In the genomic region with DNA sequence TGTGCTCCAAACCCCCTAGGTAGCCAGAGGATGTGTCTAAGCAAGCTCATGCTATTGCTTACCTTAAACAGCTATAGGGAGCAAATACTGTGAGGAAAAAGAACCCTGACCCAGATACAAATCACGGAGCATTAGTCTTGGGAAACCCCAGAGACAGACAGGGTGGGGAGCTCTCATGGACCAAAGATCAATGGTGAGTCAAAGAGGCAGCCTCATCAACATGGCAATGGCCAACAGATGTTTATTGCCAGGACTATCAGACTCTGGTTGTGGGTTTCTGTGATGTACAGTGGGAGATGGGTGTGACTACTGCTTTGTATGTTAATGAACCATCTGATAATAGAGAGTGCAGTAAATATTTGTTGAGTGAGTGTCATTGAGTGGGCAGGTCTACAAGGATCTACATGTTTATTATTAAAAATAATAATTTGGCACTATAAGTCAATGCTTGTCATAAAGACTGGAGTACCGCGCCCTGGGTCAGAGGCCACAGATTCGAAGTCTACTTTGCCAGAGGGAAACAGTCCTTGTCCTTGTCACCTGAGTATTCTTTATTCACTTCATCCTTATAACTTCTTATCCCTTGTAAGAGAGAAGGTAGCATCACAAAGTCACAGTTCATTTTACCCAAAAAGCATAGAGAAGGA, we compare ENCODE assay signal across 25 cellular contexts. TPM values are rescaled to one million over a fixed set of nuclear protein-coding genes. Genes with fewer than 3 reads are reported as not detected.
DNase-seq lines count a peak whose midpoint lies in the region; ATAC-seq, FAIRE-seq and TF ChIP-seq lines count a peak whose summit lies in the region.
"Had no signal": no experiment of that assay in that cellular context is flagged by ENCODE, and none has a peak within 500 bp of the region (broad histone marks: within the 10 kb centered on the region; RNA-seq: fewer than 3 reads in every experiment).

No MANE protein-coding gene starts in this region.

- no peak for TF ChIP-seq POLR2A in HepG2 (IDR thresholded peaks at IDR 0.05; ENCODE audit: insufficient read depth in 1 of 2, low read depth in 2 of 2, low read length in 2 of 2)
- no peak for TF ChIP-seq POLR2A in right lobe of liver (IDR thresholded peaks at IDR 0.05)
- TF ChIP-seq POLR2A in K562 (conservative IDR thresholded peaks at IDR 0.05): no peak

- no peaks in the 10 kb centered on the region; a peak in 2 of 5 replicates for H3K27me3 ChIP-seq in HepG2 (ENCODE audit: control insufficient read depth in 1 of 2, insufficient read depth in 2 of 2, low read length in 2 of 2)
- no peaks in the 10 kb centered on the region for H3K27me3 ChIP-seq in right lobe of liver
- H3K27me3 ChIP-seq in K562 (ENCODE audit: control insufficient read depth in 2 of 2, insufficient read depth in 2 of 2, low read length in 2 of 2): peaks cover 0 to 5% of the 10 kb centered on the region in 2 experiments; a peak in 1 of 5 replicates
- H3K27me3 ChIP-seq: cardiac muscle cell, ovary, upper lobe of right lung had no signal

- H2AFZ ChIP-seq in HepG2 (ENCODE audit: low read length) (no peak overlapping the region), K562 (ENCODE audit: low read depth, low read length) (no peak overlapping the region)

- H3K9me3 Mint-ChIP-seq in type B pancreatic cell: peaks cover 4% of the 10 kb centered on the region
- H3K9me3 Mint-ChIP-seq in activated CD4-positive, alpha-beta T cell treated with anti-CD3 and anti-CD28 coated beads, Interleukin-2, amount 10 ng/mL, durations not matched to agents 7 days and 5 days: no peaks in the 10 kb centered on the region
- H3K9me3 Mint-ChIP-seq: activated CD4-positive, alpha-beta memory T cell treated with anti-CD3 and anti-CD28 coated beads, Interleukin-2, amount 10 ng/mL, durations not matched to agents 7 days and 5 days; dendritic cell treated with granulocyte-macrophage colony-stimulating factor and Interleukin-4, amounts not matched to agents 40 ng/mL and 50 ng/mL, for 4 days; natural killer cell had no signal

- TF ChIP-seq EP300 in HepG2 (IDR thresholded peaks at IDR 0.05; ENCODE audit: low read depth in 2 of 2, low read length in 2 of 2) (no peak), HepG2 (CRISPR knock-in tag; IDR thresholded peaks at IDR 0.05; ENCODE audit: borderline replicate concordance) (no peak), K562 (IDR thresholded peaks at IDR 0.05; ENCODE audit: low read length) (no peak)

- peak overlapping the region; percentile 39 for H3K27ac Mint-ChIP-seq in type B pancreatic cell
- no peak overlapping the region for H3K27ac Mint-ChIP-seq in activated CD4-positive, alpha-beta T cell treated with anti-CD3 and anti-CD28 coated beads, Interleukin-2, amount 10 ng/mL, durations not matched to agents 7 days and 5 days
- H3K27ac Mint-ChIP-seq: activated CD4-positive, alpha-beta memory T cell treated with anti-CD3 and anti-CD28 coated beads, Interleukin-2, amount 10 ng/mL, durations not matched to agents 7 days and 5 days; B cell; dendritic cell treated with granulocyte-macrophage colony-stimulating factor and Interleukin-4, amounts not matched to agents 40 ng/mL and 50 ng/mL, for 4 days; natural killer cell had no signal

- FAIRE-seq in HepG2 (lab: Jason Lieb, UNC) (no peak), K562 (lab: Jason Lieb, UNC) (no peak)
- FAIRE-seq: endometrium had no signal

- H3K4me3 Mint-ChIP-seq in type B pancreatic cell: no peak overlapping the region
- no peak overlapping the region for H3K4me3 Mint-ChIP-seq in activated CD4-positive, alpha-beta T cell treated with anti-CD3 and anti-CD28 coated beads, Interleukin-2, amount 10 ng/mL, durations not matched to agents 7 days and 5 days
- H3K4me3 Mint-ChIP-seq: activated CD4-positive, alpha-beta memory T cell treated with anti-CD3 and anti-CD28 coated beads, Interleukin-2, amount 10 ng/mL, durations not matched to agents 7 days and 5 days; B cell; dendritic cell treated with granulocyte-macrophage colony-stimulating factor and Interleukin-4, amounts not matched to agents 40 ng/mL and 50 ng/mL, for 4 days; natural killer cell had no signal

- H3K9me1 ChIP-seq in K562 (ENCODE audit: control insufficient read depth, insufficient read depth, low read length): no peaks in the 10 kb centered on the region

- CTCF ChIA-PET in HepG2 (lab: Yijun Ruan, JAX; ENCODE audit: low intra/inter-chr PET ratio, low total read pairs) (no interaction called here), K562 (lab: Yijun Ruan, JAX; ENCODE audit: low intra/inter-chr PET ratio) (no interaction called here)
- CTCF ChIA-PET in activated CD4-positive, alpha-beta T cell treated with anti-CD3 and anti-CD28 coated beads, Interleukin-2, amount 10 ng/mL, durations not matched to agents 7 days and 5 days (lab: Charles Lee): no interaction called here

- TF ChIP-seq RAD21 in HepG2 (CRISPR knock-in tag; IDR thresholded peaks at IDR 0.05) (no peak), K562 (CRISPR knock-in tag; conservative IDR thresholded peaks at IDR 0.05 in 1 of 2, IDR thresholded peaks at IDR 0.05 in 1 of 2) (no peak)

- H3K9ac ChIP-seq in HepG2 (ENCODE audit: insufficient read depth, low read depth, low read length): no peak overlapping the region
- H3K9ac ChIP-seq in K562 (ENCODE audit: insufficient read depth in 1 of 2, low read depth in 2 of 2, low read length in 2 of 2): no peak overlapping the region

- WGBS in HepG2 (ENCODE audit: low lambda C conversion rate): 59% methylated on average over 4 of the region's 4 CpGs
- 75% methylated on average over 4 of the region's 4 CpGs for WGBS in right lobe of liver (ENCODE audit: insufficient coverage, low coverage, low lambda C conversion rate, missing lambda C conversion rate)
- WGBS in K562 (ENCODE audit: insufficient coverage, low coverage, missing lambda C conversion rate): 50% methylated on average over 4 of the region's 4 CpGs

- H3K36me3 ChIP-seq in HepG2 (replicated peaks in 1 of 2; ENCODE audit: control insufficient read depth in 1 of 2, insufficient read depth in 2 of 2, low read length in 2 of 2): no peaks in the 10 kb centered on the region
- no peaks in the 10 kb centered on the region for H3K36me3 ChIP-seq in right lobe of liver
- no peaks in the 10 kb centered on the region for H3K36me3 ChIP-seq in K562 (ENCODE audit: control insufficient read depth, insufficient read depth, low read length)
- H3K36me3 ChIP-seq: cardiac muscle cell, ovary, upper lobe of right lung had no signal

- TF ChIP-seq CTCF in HepG2 (CRISPR knock-in tag; IDR thresholded peaks at IDR 0.05) (no peak), right lobe of liver (IDR thresholded peaks at IDR 0.05) (no peak), K562 (IDR thresholded peaks at IDR 0.05 in 2 of 3, conservative IDR thresholded peaks at IDR 0.05 in 1 of 3; ENCODE audit: insufficient read depth in 2 of 3, low read depth in 1 of 3, low read length in 3 of 3) (no peak), type B pancreatic cell (conservative IDR thresholded peaks at IDR 0.05) (no peak)

- H3K27ac ChIP-seq in HepG2 (ENCODE audit: extremely low read length, insufficient read depth, low read length): no peak overlapping the region
- H3K27ac ChIP-seq in right lobe of liver: no peak overlapping the region
- H3K27ac ChIP-seq in K562 (ENCODE audit: extremely low read depth, low read depth, low read length): no peak overlapping the region
- H3K27ac ChIP-seq: cardiac muscle cell, ovary, RWPE1, upper lobe of right lung had no signal

- peaks cover 20% of the 10 kb centered on the region for H3K4me1 Mint-ChIP-seq in type B pancreatic cell (ENCODE audit: unreplicated experiment)
- H3K4me1 Mint-ChIP-seq in activated CD4-positive, alpha-beta T cell treated with anti-CD3 and anti-CD28 coated beads, Interleukin-2, amount 10 ng/mL, durations not matched to agents 7 days and 5 days: no peaks in the 10 kb centered on the region
- H3K4me1 Mint-ChIP-seq: activated CD4-positive, alpha-beta memory T cell treated with anti-CD3 and anti-CD28 coated beads, Interleukin-2, amount 10 ng/mL, durations not matched to agents 7 days and 5 days had no signal

- H3K36me3 Mint-ChIP-seq in type B pancreatic cell: no peaks in the 10 kb centered on the region
- H3K36me3 Mint-ChIP-seq in activated CD4-positive, alpha-beta T cell treated with anti-CD3 and anti-CD28 coated beads, Interleukin-2, amount 10 ng/mL, durations not matched to agents 7 days and 5 days (ENCODE audit: low read depth): no peaks in the 10 kb centered on the region
- H3K36me3 Mint-ChIP-seq: natural killer cell had no signal

- peak; percentile 76 for ATAC-seq in HepG2
- ATAC-seq in right lobe of liver: no peak
- no peak for ATAC-seq in K562
- ATAC-seq in HG02884 (IDR thresholded peaks at IDR 0.05; ENCODE audit: unreplicated experiment): no peak
- ATAC-seq: natural killer cell, upper lobe of right lung had no signal

- in situ Hi-C loops in HepG2 (cut with HindIII; ENCODE audit: extremely low pct_ligation_motif_present, low pct_unique_long_range_greater_than_20kb): no loop called here
- in situ Hi-C loops in K562 (cut with MboI): no loop called here

- H3K4me1 ChIP-seq in HepG2 (ENCODE audit: insufficient read depth, low read length) (0 out of 2 replicates have a peak, but pooled peaks cover 5% of the 10 kb centered on the region), right lobe of liver (no peaks in the 10 kb centered on the region), K562 (replicated peaks in 1 of 2; ENCODE audit: control insufficient read depth in 2 of 2, insufficient read depth in 2 of 2, low read length in 2 of 2) (peaks cover 0 to 10% of the 10 kb centered on the region in 2 experiments; a peak in 3 of 5 replicates)

- no peaks in the 10 kb centered on the region for H3K9me3 ChIP-seq in HepG2 (ENCODE audit: low read length)
- H3K9me3 ChIP-seq in right lobe of liver: no peaks in the 10 kb centered on the region
- H3K9me3 ChIP-seq in K562 (replicated peaks; ENCODE audit: control insufficient read depth, insufficient read depth, low read depth, low read length): no peaks in the 10 kb centered on the region
- H3K9me3 ChIP-seq: ovary, upper lobe of right lung had no signal

- no peaks in the 10 kb centered on the region for H3K27me3 Mint-ChIP-seq in type B pancreatic cell
- H3K27me3 Mint-ChIP-seq in activated CD4-positive, alpha-beta T cell treated with anti-CD3 and anti-CD28 coated beads, Interleukin-2, amount 10 ng/mL, durations not matched to agents 7 days and 5 days: peaks cover 3% of the 10 kb centered on the region
- H3K27me3 Mint-ChIP-seq: B cell; dendritic cell treated with granulocyte-macrophage colony-stimulating factor and Interleukin-4, amounts not matched to agents 40 ng/mL and 50 ng/mL, for 4 days had no signal

- intact Hi-C loops in HepG2 (cut with micrococcal nuclease; ENCODE audit: unreplicated experiment) (no loop called here), right lobe of liver (cut with DNase I) (no loop called here), K562 (cut with micrococcal nuclease) (no loop called here)

- no peak overlapping the region for H3K4me3 ChIP-seq in HepG2 (replicated peaks in 1 of 3; ENCODE audit: insufficient read depth in 1 of 3, low read depth in 2 of 3, low read length in 3 of 3)
- no peak overlapping the region for H3K4me3 ChIP-seq in right lobe of liver
- H3K4me3 ChIP-seq in K562: no peak overlapping the region
- H3K4me3 ChIP-seq: cardiac muscle cell, ovary, upper lobe of right lung had no signal

- POLR2A ChIA-PET in HepG2 (lab: Yijun Ruan, JAX) (no interaction called here), K562 (lab: Yijun Ruan, JAX) (interaction anchor here (0.6 to 4.9 kb wide), 3 partner anchors 9 to 13 kb away, joined by 3 to 25 read pairs (median 8); no protein-coding TSS in a partner anchor)
- POLR2A ChIA-PET in activated CD4-positive, alpha-beta T cell treated with anti-CD3 and anti-CD28 coated beads, Interleukin-2, amount 10 ng/mL, durations not matched to agents 7 days and 5 days (lab: Charles Lee): interaction anchor here (0.6 kb wide), 1 partner anchor 315 kb away, joined by 5 read pairs; no protein-coding TSS in a partner anchor

- no peaks in the 10 kb centered on the region for H4K20me1 ChIP-seq in HepG2 (ENCODE audit: insufficient read depth, low read length)
- H4K20me1 ChIP-seq in K562 (replicated peaks; ENCODE audit: control insufficient read depth, insufficient read depth, low read length): no peaks in the 10 kb centered on the region

- BruUV-seq in HepG2 (replicated peaks; lab: Mats Ljungman, UMichigan) (no TSS peak), K562 (replicated peaks; lab: Mats Ljungman, UMichigan) (no TSS peak)

- peak; percentile 10 for DNase-seq in HepG2 (ENCODE audit: low spot score)
- no peak for DNase-seq in right lobe of liver
- no peak for DNase-seq in K562 (ENCODE audit: extremely low read depth in 1 of 4, low spot score in 3 of 4)
- peak; percentile 72 for DNase-seq in iris pigment epithelial cell (ENCODE audit: low read depth)
- no peak for DNase-seq in type B pancreatic cell (ENCODE audit: extremely low spot score, unreplicated experiment)
- DNase-seq in iPS-NIHi7 (ENCODE audit: extremely low spot score): no peak
- DNase-seq in activated CD4-positive, alpha-beta T cell treated with anti-CD3 and anti-CD28 coated beads, Interleukin-2, amount 10 ng/mL, durations not matched to agents 7 days and 5 days: no peak
- DNase-seq: 8988T; activated CD4-positive, alpha-beta memory T cell treated with anti-CD3 and anti-CD28 coated beads, Interleukin-2, amount 10 ng/mL, durations not matched to agents 7 days and 5 days; activated T-cell treated with anti-CD3 and anti-CD28 coated beads, Interleukin-2, amount 50 U/mL, for 1 hour; DND-41; foreskin melanocyte; natural killer cell; NCI-H1436; NCI-H2107; NCI-H510A; ovary; stimulated activated CD8-positive, alpha-beta memory T cell treated with anti-CD3 and anti-CD28 coated beads, Interleukin-4, amount 100 ng/mL, for 48 hours; upper lobe of right lung had no signal

- no peak overlapping the region for H3K4me2 ChIP-seq in HepG2 (ENCODE audit: low read depth, low read length)
- H3K4me2 ChIP-seq in K562 (ENCODE audit: insufficient read depth, low read length): no peak overlapping the region

- H3K79me2 ChIP-seq in HepG2 (ENCODE audit: insufficient read depth, low read length): no peaks in the 10 kb centered on the region
- no peaks in the 10 kb centered on the region for H3K79me2 ChIP-seq in K562 (ENCODE audit: control insufficient read depth, insufficient read depth, low read length)

RNA-seq across cellular contexts. Expression of a gene that starts 56.5 kb away (rescaled TPM):
- 18.2 and 26.6 TPM in 2 replicates for total RNA-seq in HepG2 (2016; rRNA removed; fragmentation: Illumina TruSeq; extraction: Trizol)
- 2.0 and 2.7 TPM in 2 replicates for total RNA-seq in HepG2 (2016; cell fraction: cytosol; rRNA removed; fragmentation: Illumina TruSeq; extraction: Trizol; ENCODE audit: low read depth)
- 18.6 and 25.3 TPM in 2 replicates for total RNA-seq in HepG2 (2016; cell fraction: insoluble cytoplasmic fraction; rRNA removed; fragmentation: Illumina TruSeq; extraction: Trizol)
- 10.1 and 10.7 TPM in 2 replicates for total RNA-seq in HepG2 (2016; cell fraction: membrane; rRNA removed; fragmentation: Illumina TruSeq; extraction: Trizol)
- 12.7 and 16.1 TPM in 2 replicates for total RNA-seq in HepG2 (2016; cell fraction: nucleus; rRNA removed; fragmentation: Illumina TruSeq; extraction: Trizol)
- 12.3 and 12.6 TPM in 2 replicates for polyA plus RNA-seq in HepG2 (2011; rRNA removed)
- polyA plus RNA-seq in HepG2 (2011; cell fraction: cytosol; rRNA removed): 8.2 and 17.6 TPM in 2 replicates
- polyA plus RNA-seq in HepG2 (2011; cell fraction: nucleus; rRNA removed): 9.7 and 9.9 TPM in 2 replicates
- 9.8 and 13.8 TPM in 2 replicates for polyA plus RNA-seq in HepG2 (2012)
- polyA plus RNA-seq in HepG2 (2016; cell fraction: cytosol; fragmentation: Illumina TruSeq; extraction: Trizol; ENCODE audit: low read depth): 2.3 and 2.9 TPM in 2 replicates
- polyA plus RNA-seq in HepG2 (2016; cell fraction: insoluble cytoplasmic fraction; fragmentation: Illumina TruSeq; extraction: Trizol; ENCODE audit: low read depth): 21.5 and 21.9 TPM in 2 replicates
- 4.3 and 5.3 TPM in 2 replicates for polyA plus RNA-seq in HepG2 (2016; cell fraction: membrane; fragmentation: Illumina TruSeq; extraction: Trizol; ENCODE audit: low read depth)
- polyA plus RNA-seq in HepG2 (2016; cell fraction: nucleus; fragmentation: Illumina TruSeq; extraction: Trizol; ENCODE audit: insufficient read depth, low read depth): 12.4 and 16.3 TPM in 2 replicates
- polyA minus RNA-seq in HepG2 (2011; rRNA and poly(A)+ RNA removed; ENCODE audit: low replicate concordance): 23.8 and 42.0 TPM in 2 replicates
- polyA minus RNA-seq in HepG2 (2011; cell fraction: cytosol; rRNA and poly(A)+ RNA removed): 5.7 and 14.3 TPM in 2 replicates
- 13.2 and 14.3 TPM in 2 replicates for polyA minus RNA-seq in HepG2 (2011; cell fraction: nucleus; rRNA and poly(A)+ RNA removed)
- 10 to 100 TPM; 11.9 to 30.8 (median 20.8) TPM for total RNA-seq in right lobe of liver
- total RNA-seq in K562 (2011; cell fraction: chromatin; rRNA removed; ENCODE audit: low replicate concordance): 38.2 and 39.6 TPM in 2 replicates
- 12.7 and 17.1 TPM in 2 replicates for total RNA-seq in K562 (2011; cell fraction: nucleolus; rRNA removed)
- total RNA-seq in K562 (2011; cell fraction: nucleoplasm; rRNA removed): 23.8 and 35.0 TPM in 2 replicates
- total RNA-seq in K562 (2014; rRNA removed): 26.2 and 28.7 TPM in 2 replicates
- total RNA-seq in K562 (2014; rRNA removed; fragmentation: Illumina TruSeq; extraction: Trizol): 36.6 and 41.5 TPM in 2 replicates
- total RNA-seq in K562 (2015; rRNA removed; fragmentation: Illumina TruSeq; extraction: Trizol): 24.9 and 26.9 TPM in 2 replicates
- 52.4 and 58.6 TPM in 2 replicates for total RNA-seq in K562 (2021)
- polyA plus RNA-seq in K562 (2011; rRNA removed): 21.1 and 34.8 TPM in 2 replicates
- polyA plus RNA-seq in K562 (2011; cell fraction: cytosol; rRNA removed): 16.5 and 29.9 TPM in 2 replicates
- 10.9 and 24.1 TPM in 2 replicates for polyA plus RNA-seq in K562 (2011; cell fraction: nucleus; rRNA removed)
- 17.2 and 23.2 TPM in 2 replicates for polyA plus RNA-seq in K562 (2012)
- 44.7 and 45.1 TPM in 2 replicates for polyA plus RNA-seq in K562 (2014; fragmentation: Illumina TruSeq; extraction: Trizol)
- polyA plus RNA-seq in K562 (2014; fragmentation: Nextera tagmentation; extraction: Ambion mirVana): 10 to 100 TPM; 11.3 to 12.6 TPM
- 25.8 and 82.5 TPM in 2 replicates for polyA plus RNA-seq in K562 (2014; rRNA removed)
- 86.8 and 125 TPM in 2 replicates for polyA minus RNA-seq in K562 (2011; rRNA and poly(A)+ RNA removed)
- 23.6 and 23.8 TPM in 2 replicates for polyA minus RNA-seq in K562 (2011; cell fraction: cytosol; rRNA and poly(A)+ RNA removed)
- 8.6 and 11.3 TPM in 2 replicates for polyA minus RNA-seq in K562 (2011; cell fraction: nucleus; rRNA and poly(A)+ RNA removed)
- 83.1 and 102 TPM in 2 replicates for total RNA-seq in type B pancreatic cell (ENCODE audit: low replicate concordance)
- under 1 TPM; 0.08 to 0.50 TPM for total RNA-seq in activated CD4-positive, alpha-beta T cell treated with anti-CD3 and anti-CD28 coated beads, Interleukin-2, amount 10 ng/mL, durations not matched to agents 7 days and 5 days

Comparison
In these comparisons a context has a peak if more than half of its experiments do, and no peak if none do; other contexts are left out.
1. DNase-seq: peak in HepG2 (single experiment) and iris pigment epithelial cell (single experiment); none in right lobe of liver (0 of 3), K562 (0 of 4), type B pancreatic cell (single experiment), iPS-NIHi7 (single experiment) and activated CD4-positive, alpha-beta T cell treated with anti-CD3 and anti-CD28 coated beads, Interleukin-2, amount 10 ng/mL, durations not matched to agents 7 days and 5 days (single experiment).